In genomic region chr2:111157071-111157661, GRCh38 we compare ENCODE assay signal across 11 cellular contexts. TPM values are rescaled to one million over a fixed set of nuclear protein-coding genes. Genes with fewer than 3 reads are reported as not detected.
DNase-seq lines count a peak whose midpoint lies in the region; ATAC-seq and TF ChIP-seq lines count a peak whose summit lies in the region.
"Had no signal": no experiment of that assay in that cellular context is flagged by ENCODE, and none has a peak within 500 bp of the region (broad histone marks: within the 10 kb centered on the region; RNA-seq: fewer than 3 reads in every experiment).

No MANE protein-coding gene starts in this region.

- peaks cover 0 to 9% (median 0%) of the 10 kb centered on the region in 5 donors for H3K27me3 Mint-ChIP-seq in naive thymus-derived CD4-positive, alpha-beta T cell

- no peak for TF ChIP-seq CTCF in esophagus squamous epithelium (IDR thresholded peaks at IDR 0.05)

- DNase-seq in NCI-H2171 treated with DMSO at 0.1 percent for 48 hours (lab: John Stamatoyannopoulos, UW): peak; percentile 20
- DNase-seq in NCI-H2171 (lab: John Stamatoyannopoulos, UW): no peak
- DNase-seq in Jurkat, Clone E6-1 (ENCODE audit: low read depth, low spot score): peak; percentile 79
- peak in 6 of 9 donors; percentile 15 to 50 (median 26) for DNase-seq in naive thymus-derived CD4-positive, alpha-beta T cell
- DNase-seq in SKM-1 treated with dmso at 0.1 percent for 144 hours (lab: John Stamatoyannopoulos, UW; ENCODE audit: unreplicated experiment): no peak
- no peak for DNase-seq in esophagus squamous epithelium (lab: John Stamatoyannopoulos, UW)
- no peak for DNase-seq in NCI-H1092 treated with DMSO at 0.1 percent for 48 hours (lab: John Stamatoyannopoulos, UW)
- DNase-seq: activated CD4-positive, CD25-positive, alpha-beta regulatory T cell; hypothalamus had no signal

- peak overlapping the region in 6 of 10 donors; percentile 27 to 54 (median 48) for H3K4me3 Mint-ChIP-seq in naive thymus-derived CD4-positive, alpha-beta T cell
- H3K4me3 Mint-ChIP-seq: neural progenitor cell had no signal

- CTCF ChIA-PET in naive thymus-derived CD4-positive, alpha-beta T cell (lab: Charles Lee): no interaction called here

- H3K27ac ChIP-seq in naive thymus-derived CD4-positive, alpha-beta T cell (ENCODE audit: low read depth, low read length): peak overlapping the region; percentile 41
- H3K27ac ChIP-seq in esophagus squamous epithelium: no peak overlapping the region
- H3K27ac ChIP-seq: neural progenitor cell had no signal

- peak; percentile 70 for ATAC-seq in GM21723 (IDR thresholded peaks at IDR 0.05; ENCODE audit: unreplicated experiment)
- peak; percentile 72 for ATAC-seq in naive thymus-derived CD4-positive, alpha-beta T cell

- H3K27ac Mint-ChIP-seq in naive thymus-derived CD4-positive, alpha-beta T cell: peak overlapping the region in 8 of 9 donors; percentile 46 to 94 (median 76)
- H3K27ac Mint-ChIP-seq: neural progenitor cell had no signal

- no peaks in the 10 kb centered on the region for H3K27me3 ChIP-seq in naive thymus-derived CD4-positive, alpha-beta T cell (ENCODE audit: control insufficient read depth in 2 of 2, insufficient read depth in 2 of 2, low read length in 2 of 2)
- no peaks in the 10 kb centered on the region for H3K27me3 ChIP-seq in esophagus squamous epithelium
- H3K27me3 ChIP-seq: neural progenitor cell had no signal

- no peaks in the 10 kb centered on the region for H3K9me3 ChIP-seq in naive thymus-derived CD4-positive, alpha-beta T cell (ENCODE audit: control insufficient read depth in 2 of 3, low read length in 3 of 3)
- H3K9me3 ChIP-seq in esophagus squamous epithelium: no peaks in the 10 kb centered on the region

- H3K36me3 ChIP-seq in naive thymus-derived CD4-positive, alpha-beta T cell (ENCODE audit: control insufficient read depth in 2 of 3, insufficient read depth in 3 of 3, low read length in 3 of 3): peaks cover 0 to 6% (median 0%) of the 10 kb centered on the region in 3 experiments
- peaks cover 0 to 78% (median under 1%) of the 10 kb centered on the region in 3 donors for H3K36me3 ChIP-seq in esophagus squamous epithelium

- H3K36me3 Mint-ChIP-seq in naive thymus-derived CD4-positive, alpha-beta T cell: peaks cover 9 to 63% (median 12%) of the 10 kb centered on the region in 5 donors

- 63 to 71% methylated on average over 4 to 5 of the region's 5 CpGs for WGBS in esophagus squamous epithelium, 2 donors

- no peaks in the 10 kb centered on the region for H3K9me3 Mint-ChIP-seq in naive thymus-derived CD4-positive, alpha-beta T cell
- H3K9me3 Mint-ChIP-seq: neural progenitor cell had no signal

- H3K4me1 Mint-ChIP-seq in naive thymus-derived CD4-positive, alpha-beta T cell: peaks cover 16 to 66% (median 52%) of the 10 kb centered on the region in 7 donors

- POLR2A ChIA-PET in naive thymus-derived CD4-positive, alpha-beta T cell (lab: Charles Lee): interaction anchor here (1.2 kb wide), 1 partner anchor 37 kb away, joined by 4 read pairs; the partner anchor contains the start of gene BCL2L11

- peaks cover 0 to 19% of the 10 kb centered on the region in 2 donors for H3K4me1 ChIP-seq in naive thymus-derived CD4-positive, alpha-beta T cell (ENCODE audit: control insufficient read depth in 2 of 2, insufficient read depth in 2 of 2, low read length in 2 of 2)
- peaks cover 5 to 58% (median 5%) of the 10 kb centered on the region in 3 donors for H3K4me1 ChIP-seq in esophagus squamous epithelium

- intact Hi-C loops in naive thymus-derived CD4-positive, alpha-beta T cell (cut with micrococcal nuclease): loop anchor here in 1 of 2 donors (5.0 kb wide), 1 partner anchor 40 kb away; no protein-coding TSS in a partner anchor
- intact Hi-C loops in esophagus squamous epithelium (cut with DNase I): no loop called here

- no peak overlapping the region for H3K4me3 ChIP-seq in Jurkat, Clone E6-1 (ENCODE audit: low read length)
- no peak overlapping the region for H3K4me3 ChIP-seq in naive thymus-derived CD4-positive, alpha-beta T cell (ENCODE audit: low read length)
- no peak overlapping the region for H3K4me3 ChIP-seq in esophagus squamous epithelium
- H3K4me3 ChIP-seq: neural progenitor cell had no signal

- no peak for TF ChIP-seq POLR2A in esophagus squamous epithelium (IDR thresholded peaks at IDR 0.05)

RNA-seq across cellular contexts. Expression of gene BCL2L11, which starts 36.5 kb away (rescaled TPM):
- 9.5 TPM for polyA plus RNA-seq in Jurkat, Clone E6-1 (2012; ENCODE audit: insufficient read depth, insufficient read length)
- total RNA-seq in naive thymus-derived CD4-positive, alpha-beta T cell: 10 to 100 TPM; 33.1 to 67.6 (median 39.0) TPM
- polyA plus RNA-seq in naive thymus-derived CD4-positive, alpha-beta T cell: 10 to 100 TPM; 12.3 to 13.7 TPM
- total RNA-seq in esophagus squamous epithelium: 10 to 100 TPM in 2 of 4 donors, 1 to 10 TPM in 2; 7.8 to 28.2 (median 9.9) TPM

Comparison
In these comparisons a context has a peak if more than half of its experiments do, and no peak if none do; other contexts are left out.
1. DNase-seq: peak in NCI-H2171 treated with DMSO at 0.1 percent for 48 hours (single experiment), Jurkat, Clone E6-1 (single experiment) and naive thymus-derived CD4-positive, alpha-beta T cell (6 of 9); none in NCI-H2171 (single experiment), SKM-1 treated with dmso at 0.1 percent for 144 hours (single experiment), esophagus squamous epithelium (single experiment) and NCI-H1092 treated with DMSO at 0.1 percent for 48 hours (single experiment).